19 cellular contexts compared by ENCODE assay signal in the genomic region with DNA sequence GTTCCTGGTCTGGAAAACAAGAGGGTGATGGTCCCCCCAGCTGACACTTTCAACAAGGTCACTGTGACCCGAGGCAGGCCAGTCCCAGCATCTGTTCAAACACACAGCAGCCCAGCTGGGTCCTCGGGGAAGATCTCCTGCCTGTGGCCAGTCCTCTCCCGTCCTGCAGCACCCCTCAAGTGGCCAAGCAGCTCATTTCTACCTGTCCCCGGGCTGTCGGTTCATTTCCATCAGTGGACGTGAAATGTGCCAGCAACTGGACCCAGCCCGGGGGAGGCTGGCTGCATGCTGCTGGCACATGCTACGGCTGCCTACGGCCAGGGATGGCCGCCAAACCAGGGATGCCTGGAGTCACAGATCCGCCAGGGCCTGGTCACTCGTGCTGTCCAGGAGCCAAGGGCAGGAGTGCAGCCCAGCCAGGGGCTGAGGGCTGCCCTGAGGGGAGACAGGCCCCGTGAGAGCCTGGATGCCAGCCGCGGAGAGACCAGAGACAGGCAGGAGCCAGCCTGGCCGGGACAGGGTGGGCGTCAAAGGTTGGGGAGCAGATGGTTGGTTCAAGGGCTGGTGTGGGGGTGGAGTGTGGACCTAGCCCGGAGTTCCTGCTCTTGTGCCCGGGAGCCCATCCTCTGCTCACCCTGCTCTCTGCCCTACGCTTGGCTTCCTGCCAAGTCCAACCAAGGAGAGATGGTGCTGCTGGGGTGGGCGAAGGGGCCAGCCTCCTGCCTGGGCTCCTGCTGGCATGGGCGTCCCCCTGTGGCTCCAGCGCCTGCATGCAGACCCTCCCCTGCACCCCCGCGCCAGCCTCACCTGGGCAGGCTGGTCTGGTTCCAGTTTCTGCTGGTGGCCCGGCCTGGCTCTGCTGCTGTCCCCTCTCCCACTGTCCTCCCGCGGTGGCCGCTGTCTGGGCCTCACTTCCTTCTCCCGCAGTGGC.
DNase-seq lines count a peak whose midpoint lies in the region; FAIRE-seq and TF ChIP-seq lines count a peak whose summit lies in the region.
"Had no signal": no experiment of that assay in that cellular context is flagged by ENCODE, and none has a peak within 500 bp of the region (broad histone marks: within the 10 kb centered on the region; RNA-seq: fewer than 3 reads in every experiment).

No MANE protein-coding gene starts in this region.

- peak overlapping the region; percentile 61 for H3K4ac ChIP-seq in neuronal stem cell (ENCODE audit: low read length)

- WGBS in neuronal stem cell (ENCODE audit: extremely low coverage in 2 of 2, insufficient read length in 2 of 2, insufficient replicate concordance in 1 of 2), 2 donors, result no CpG with 5 or more reads among the region's 30 CpGs
- 81 to 82% (median 82%) methylated on average over 28 to 30 of the region's 30 CpGs for WGBS in small intestine, 3 donors

- peak overlapping the region; percentile 89 for H2AK5ac ChIP-seq in neuronal stem cell (ENCODE audit: low read depth, low read length)

- no peak for TF ChIP-seq CTCF in glutamatergic neuron (IDR thresholded peaks at IDR 0.05; ENCODE audit: partially characterized antibody, unreplicated experiment)

- H3K9me3 Mint-ChIP-seq in glutamatergic neuron (ENCODE audit: unreplicated experiment), result peaks cover 11% of the 10 kb centered on the region
- H3K9me3 Mint-ChIP-seq: activated T-helper 1 cell treated with anti-CD3 and anti-CD28 coated beads, Interleukin-12 subunit alpha, Interleukin-12 subunit beta, Interleukin-2, Interleukin-4 antibody, amounts not matched to agents 30 ng/mL and 10 ng/mL and 1 ng/mL, durations not matched to agents 14 hours and 24 hours and 36 hours had no signal

- H3K9ac ChIP-seq in neuronal stem cell (ENCODE audit: low read depth, low read length, poor library complexity), result no peak overlapping the region

- H2AFZ ChIP-seq in neuronal stem cell (ENCODE audit: low read length), result no peak overlapping the region

- H4K8ac ChIP-seq in neuronal stem cell (ENCODE audit: low read depth, low read length), result no peak overlapping the region

- H2BK15ac ChIP-seq in neuronal stem cell (ENCODE audit: low read length), result peak overlapping the region; percentile 69

- H2BK12ac ChIP-seq in neuronal stem cell (ENCODE audit: low read length), result peak overlapping the region; percentile 98

- H3K18ac ChIP-seq in neuronal stem cell (ENCODE audit: low read length), result peak overlapping the region; percentile 63

- peak overlapping the region; percentile 42 for H2BK5ac ChIP-seq in neuronal stem cell (ENCODE audit: low read length)

- H3K4me3 Mint-ChIP-seq in glutamatergic neuron (ENCODE audit: unreplicated experiment), result no peak overlapping the region
- H3K4me3 Mint-ChIP-seq: activated T-helper 1 cell treated with anti-CD3 and anti-CD28 coated beads, Interleukin-12 subunit alpha, Interleukin-12 subunit beta, Interleukin-2, Interleukin-4 antibody, amounts not matched to agents 30 ng/mL and 10 ng/mL and 1 ng/mL, durations not matched to agents 14 hours and 24 hours and 36 hours; neural crest cell had no signal

- H3K36me3 ChIP-seq in neuronal stem cell (replicated peaks in 1 of 2; ENCODE audit: control insufficient read depth in 2 of 2, insufficient read depth in 2 of 2, low read length in 2 of 2) (no peaks in the 10 kb centered on the region), small intestine (ENCODE audit: control insufficient read depth in 2 of 2, insufficient read depth in 2 of 2, low read length in 2 of 2) (no peaks in the 10 kb centered on the region)

- no peak overlapping the region for H4K91ac ChIP-seq in neuronal stem cell (ENCODE audit: low read depth, low read length, poor library complexity)

- H3K4me3 ChIP-seq in neuronal stem cell (ENCODE audit: low read length in 2 of 2), result no peak overlapping the region
- no peak overlapping the region for H3K4me3 ChIP-seq in small intestine (ENCODE audit: low read depth in 1 of 2, low read length in 2 of 2)
- H3K4me3 ChIP-seq: gastroesophageal sphincter, tibial nerve had no signal

- peak overlapping the region; percentile 60 for H3K27ac Mint-ChIP-seq in glutamatergic neuron (ENCODE audit: unreplicated experiment)
- H3K27ac Mint-ChIP-seq: activated T-helper 1 cell treated with anti-CD3 and anti-CD28 coated beads, Interleukin-12 subunit alpha, Interleukin-12 subunit beta, Interleukin-2, Interleukin-4 antibody, amounts not matched to agents 30 ng/mL and 10 ng/mL and 1 ng/mL, durations not matched to agents 14 hours and 24 hours and 36 hours had no signal

- H3K4me2 ChIP-seq in neuronal stem cell (ENCODE audit: insufficient read depth, low read length, poor library complexity, severe bottlenecking), result peak overlapping the region; percentile 3

- H3K79me1 ChIP-seq in neuronal stem cell (ENCODE audit: low read depth, low read length), result no peaks in the 10 kb centered on the region

- no peaks in the 10 kb centered on the region for H3K9me3 ChIP-seq in neuronal stem cell (replicated peaks in 1 of 2; ENCODE audit: control insufficient read depth in 2 of 2, insufficient read depth in 1 of 2, low read depth in 1 of 2, low read length in 2 of 2)
- H3K9me3 ChIP-seq in small intestine (ENCODE audit: control insufficient read depth, low read depth), result no peaks in the 10 kb centered on the region
- H3K9me3 ChIP-seq: tibial nerve had no signal

- peak overlapping the region; percentile 6 for H3K23ac ChIP-seq in neuronal stem cell (ENCODE audit: low read depth, low read length, poor library complexity)

- peaks cover 3% of the 10 kb centered on the region for H3K27me3 Mint-ChIP-seq in glutamatergic neuron (ENCODE audit: unreplicated experiment)

- no peak overlapping the region for H3K27ac ChIP-seq in neuronal stem cell (replicated peaks; ENCODE audit: low read length)
- H3K27ac ChIP-seq in small intestine (ENCODE audit: low read depth in 1 of 2, low read length in 1 of 2), result no peak overlapping the region
- H3K27ac ChIP-seq: epithelial cell of prostate, gastroesophageal sphincter, RWPE1 had no signal

- H3K27me3 ChIP-seq in neuronal stem cell (ENCODE audit: control insufficient read depth in 3 of 3, insufficient read depth in 3 of 3, low read depth in 1 of 3, low read length in 3 of 3) (peaks cover 0 to 12% (median 0%) of the 10 kb centered on the region in 3 experiments), small intestine (ENCODE audit: control insufficient read depth in 2 of 2, insufficient read depth in 2 of 2, low read length in 2 of 2) (no peaks in the 10 kb centered on the region)
- H3K27me3 ChIP-seq: gastroesophageal sphincter, tibial nerve had no signal

- H3K14ac ChIP-seq in neuronal stem cell (ENCODE audit: low read length), result peak overlapping the region; percentile 82

- peaks cover 0 to 1% of the 10 kb centered on the region in 2 donors for H3K4me1 ChIP-seq in neuronal stem cell (ENCODE audit: control insufficient read depth in 2 of 2, insufficient read depth in 1 of 2, low read depth in 1 of 2, low read length in 2 of 2)
- no peaks in the 10 kb centered on the region for H3K4me1 ChIP-seq in small intestine (ENCODE audit: control insufficient read depth in 2 of 2, insufficient read depth in 1 of 2, low read depth in 1 of 2, low read length in 1 of 2)
- H3K4me1 ChIP-seq: gastroesophageal sphincter had no signal

- peak overlapping the region; percentile 35 for H2BK120ac ChIP-seq in neuronal stem cell (ENCODE audit: low read depth, low read length)

- peak; percentile 59 for DNase-seq in activated effector memory CD4-positive, alpha-beta T cell treated with anti-CD3 and anti-CD28 coated beads, Interleukin-2, amount 50 U/mL, for 16 hours
- no peak for DNase-seq in activated effector memory CD4-positive, alpha-beta T cell treated with Interleukin-2 at 50 U/mL for 16 hours
- DNase-seq in glutamatergic neuron (peak; percentile 29), neuronal stem cell (ENCODE audit: low spot score) (no peak), SK-N-DZ (ENCODE audit: low spot score) (no peak), small intestine (no peak), NK-92 (lab: John Stamatoyannopoulos, UW; ENCODE audit: unreplicated experiment) (no peak), NCI-H748 (lab: John Stamatoyannopoulos, UW; ENCODE audit: unreplicated experiment) (no peak)
- DNase-seq: activated CD4-positive, alpha-beta T cell treated with anti-CD3 and anti-CD28 coated beads for 4 hours; H7; mesendoderm; NCI-H187 treated with DMSO at 0.1 percent for 48 hours; NCI-H774 had no signal

- no peak for FAIRE-seq in small intestine (lab: Jason Lieb, UNC)

- H3K36me3 Mint-ChIP-seq in glutamatergic neuron (ENCODE audit: unreplicated experiment), result peaks cover 6% of the 10 kb centered on the region

- peaks cover 21% of the 10 kb centered on the region for H3K4me1 Mint-ChIP-seq in glutamatergic neuron (ENCODE audit: low read depth, unreplicated experiment)

Comparison
In these comparisons a context has a peak if more than half of its experiments do, and no peak if none do; other contexts are left out.
1. DNase-seq: peak in activated effector memory CD4-positive, alpha-beta T cell treated with anti-CD3 and anti-CD28 coated beads, Interleukin-2, amount 50 U/mL, for 16 hours (single experiment) and glutamatergic neuron (single experiment); none in activated effector memory CD4-positive, alpha-beta T cell treated with Interleukin-2 at 50 U/mL for 16 hours (single experiment), neuronal stem cell (single experiment), SK-N-DZ (single experiment), small intestine (single experiment), NK-92 (single experiment) and NCI-H748 (single experiment).